In genomic region chr5:134003957-134004625, GRCh38 we compare ENCODE assay signal across 8 cellular contexts. TPM values are rescaled to one million over a fixed set of nuclear protein-coding genes. Genes with fewer than 3 reads are reported as not detected.
A peak's percentile ranks its signal among the peaks of the same experiment; 100 is the strongest.
DNase-seq lines count a peak whose midpoint lies in the region; ATAC-seq and TF ChIP-seq lines count a peak whose summit lies in the region.

No MANE protein-coding gene starts in this region.

- no peaks in the 10 kb centered on the region for H3K9me3 ChIP-seq in DOHH2 (ENCODE audit: control insufficient read depth, insufficient read depth, low read length)
- H3K9me3 ChIP-seq in HUES6 (ENCODE audit: control insufficient read depth, insufficient read depth, low read depth, low read length): no peaks in the 10 kb centered on the region
- H3K9me3 ChIP-seq in endocrine pancreas (ENCODE audit: control insufficient read depth, low read length): no peaks in the 10 kb centered on the region

- ATAC-seq in GM21390 (IDR thresholded peaks at IDR 0.05; ENCODE audit: unreplicated experiment): peak; percentile 27

- H3K79me2 ChIP-seq in DOHH2 (ENCODE audit: control insufficient read depth, low read length): peaks cover 71% of the 10 kb centered on the region

- H3K36me3 Mint-ChIP-seq in activated CD4-positive, alpha-beta memory T cell treated with anti-CD3 and anti-CD28 coated beads, Interleukin-2, amount 10 ng/mL, durations not matched to agents 7 days and 5 days (ENCODE audit: low read depth): peaks cover 18% of the 10 kb centered on the region
- no peaks in the 10 kb centered on the region for H3K36me3 Mint-ChIP-seq in mesothelial cell of epicardium

- CTCF ChIA-PET in activated CD4-positive, alpha-beta memory T cell treated with anti-CD3 and anti-CD28 coated beads, Interleukin-2, amount 10 ng/mL, durations not matched to agents 7 days and 5 days (lab: Charles Lee): interaction anchor here (0.7 to 3.9 kb wide), 5 partner anchors 8 to 136 kb away, joined by 3 to 18 read pairs (median 6); no protein-coding TSS in a partner anchor

- POLR2A ChIA-PET in activated CD4-positive, alpha-beta memory T cell treated with anti-CD3 and anti-CD28 coated beads, Interleukin-2, amount 10 ng/mL, durations not matched to agents 7 days and 5 days (lab: Charles Lee): interaction anchor here (0.6 to 3.0 kb wide), 20 partner anchors 11 to 952 kb away, joined by 3 to 24 read pairs (median 4); partner anchors contain the start of genes HSPA4, PPP2CA, SEC24A and SKP1

- TF ChIP-seq CTCF in DOHH2 (IDR thresholded peaks at IDR 0.05; ENCODE audit: low read depth, low read length, poor library complexity, severe bottlenecking): no peak
- TF ChIP-seq CTCF in mesothelial cell of epicardium (IDR thresholded peaks at IDR 0.05; ENCODE audit: unreplicated experiment): no peak

- H3K9me3 Mint-ChIP-seq in activated CD4-positive, alpha-beta memory T cell treated with anti-CD3 and anti-CD28 coated beads, Interleukin-2, amount 10 ng/mL, durations not matched to agents 7 days and 5 days: no peaks in the 10 kb centered on the region
- H3K9me3 Mint-ChIP-seq in mesothelial cell of epicardium: no peaks in the 10 kb centered on the region

- H3K4me1 Mint-ChIP-seq in activated CD4-positive, alpha-beta memory T cell treated with anti-CD3 and anti-CD28 coated beads, Interleukin-2, amount 10 ng/mL, durations not matched to agents 7 days and 5 days: peaks cover 48% of the 10 kb centered on the region
- H3K4me1 Mint-ChIP-seq in mesothelial cell of epicardium: peaks cover 37% of the 10 kb centered on the region

- H3K9ac ChIP-seq in HUES6 (ENCODE audit: low read length) (peak overlapping the region; percentile 95), endocrine pancreas (ENCODE audit: control insufficient read depth, insufficient read depth, low read length) (peak overlapping the region; percentile 80)

- H3K27me3 Mint-ChIP-seq in activated CD4-positive, alpha-beta memory T cell treated with anti-CD3 and anti-CD28 coated beads, Interleukin-2, amount 10 ng/mL, durations not matched to agents 7 days and 5 days: no peaks in the 10 kb centered on the region
- H3K27me3 Mint-ChIP-seq in mesothelial cell of epicardium (ENCODE audit: low read depth): no peaks in the 10 kb centered on the region

- no peaks in the 10 kb centered on the region for H3K9me2 ChIP-seq in DOHH2 (replicated peaks; ENCODE audit: control insufficient read depth, low read length)

- H3K27ac Mint-ChIP-seq in activated CD4-positive, alpha-beta memory T cell treated with anti-CD3 and anti-CD28 coated beads, Interleukin-2, amount 10 ng/mL, durations not matched to agents 7 days and 5 days: peak overlapping the region; percentile 90
- peak overlapping the region; percentile 93 for H3K27ac Mint-ChIP-seq in mesothelial cell of epicardium

- peak overlapping the region; percentile 90 for H3K4me2 ChIP-seq in DOHH2 (ENCODE audit: low read length)

- H3K4me3 ChIP-seq in DOHH2 (ENCODE audit: low read length) (peak overlapping the region; percentile 84), HUES6 (ENCODE audit: low read depth, low read length) (peak overlapping the region; percentile 99), endocrine pancreas (ENCODE audit: control insufficient read depth, insufficient read depth, low read length) (peak overlapping the region; percentile 58)

- peak; percentile 51 for DNase-seq in activated CD4-positive, alpha-beta memory T cell treated with anti-CD3 and anti-CD28 coated beads, Interleukin-2, amount 10 ng/mL, durations not matched to agents 7 days and 5 days
- peak in 1 of 2 experiments; percentile 79 for DNase-seq in mesothelial cell of epicardium (ENCODE audit: low spot score in 2 of 2, unreplicated experiment in 2 of 2)
- peak; percentile 64 for DNase-seq in stimulated activated CD8-positive, alpha-beta memory T cell treated with anti-CD3 and anti-CD28 coated beads, Interleukin-4, amount 100 ng/mL, for 48 hours
- DNase-seq in HPDE6-E6E7 (ENCODE audit: extremely low spot score): no peak

- H3K27ac ChIP-seq in DOHH2 (ENCODE audit: low read depth, low read length) (peak overlapping the region; percentile 78), HUES6 (ENCODE audit: low read depth, low read length) (peak overlapping the region; percentile 89; the same call in 1 of the 2 replicates)

- H3K4me1 ChIP-seq in DOHH2 (ENCODE audit: control insufficient read depth, low read length) (peaks cover 43% of the 10 kb centered on the region), HUES6 (ENCODE audit: control insufficient read depth, insufficient read depth, low read length) (peaks cover 44% of the 10 kb centered on the region), endocrine pancreas (ENCODE audit: control insufficient read depth, insufficient read depth, low read length) (no peaks in the 10 kb centered on the region)

- peak overlapping the region; percentile 86 for H3K4me3 Mint-ChIP-seq in activated CD4-positive, alpha-beta memory T cell treated with anti-CD3 and anti-CD28 coated beads, Interleukin-2, amount 10 ng/mL, durations not matched to agents 7 days and 5 days
- peak overlapping the region; percentile 85 for H3K4me3 Mint-ChIP-seq in mesothelial cell of epicardium

- H3K27me3 ChIP-seq in DOHH2 (ENCODE audit: control insufficient read depth, low read length) (no peaks in the 10 kb centered on the region), HUES6 (ENCODE audit: control insufficient read depth, insufficient read depth, low read length) (no peaks in the 10 kb centered on the region), endocrine pancreas (ENCODE audit: control insufficient read depth, insufficient read depth, low read length) (no peaks in the 10 kb centered on the region)

- H3K36me3 ChIP-seq in DOHH2 (ENCODE audit: control insufficient read depth, low read length): peaks cover 51% of the 10 kb centered on the region
- H3K36me3 ChIP-seq in HUES6 (ENCODE audit: control insufficient read depth, insufficient read depth, low read length): peaks cover 18% of the 10 kb centered on the region
- no peaks in the 10 kb centered on the region for H3K36me3 ChIP-seq in endocrine pancreas (ENCODE audit: control insufficient read depth, insufficient read depth, low read length)

- H4K20me1 ChIP-seq in DOHH2 (ENCODE audit: control insufficient read depth, insufficient read depth, low read depth, low read length): peaks cover 23% of the 10 kb centered on the region

- no peaks in the 10 kb centered on the region for H3F3A ChIP-seq in DOHH2 (ENCODE audit: control insufficient read depth, insufficient read depth)

RNA-seq across cellular contexts. Expression of gene VDAC1, which starts 0.7 kb away (rescaled TPM):
- 100 to 1,000 TPM; 216 to 218 TPM for total RNA-seq in activated CD4-positive, alpha-beta memory T cell treated with anti-CD3 and anti-CD28 coated beads, Interleukin-2, amount 10 ng/mL, durations not matched to agents 7 days and 5 days
- 108 to 111 TPM (median 109 TPM) in 3 replicates for total RNA-seq in mesothelial cell of epicardium

RNA-seq across cellular contexts. Expression of gene C5orf15, which starts 35.7 kb away (rescaled TPM):
- total RNA-seq in activated CD4-positive, alpha-beta memory T cell treated with anti-CD3 and anti-CD28 coated beads, Interleukin-2, amount 10 ng/mL, durations not matched to agents 7 days and 5 days: 10 to 100 TPM; 24.4 to 27.7 TPM
- 44.2 to 47.4 TPM (median 47.3 TPM) in 3 replicates for total RNA-seq in mesothelial cell of epicardium
